In the genomic region with DNA sequence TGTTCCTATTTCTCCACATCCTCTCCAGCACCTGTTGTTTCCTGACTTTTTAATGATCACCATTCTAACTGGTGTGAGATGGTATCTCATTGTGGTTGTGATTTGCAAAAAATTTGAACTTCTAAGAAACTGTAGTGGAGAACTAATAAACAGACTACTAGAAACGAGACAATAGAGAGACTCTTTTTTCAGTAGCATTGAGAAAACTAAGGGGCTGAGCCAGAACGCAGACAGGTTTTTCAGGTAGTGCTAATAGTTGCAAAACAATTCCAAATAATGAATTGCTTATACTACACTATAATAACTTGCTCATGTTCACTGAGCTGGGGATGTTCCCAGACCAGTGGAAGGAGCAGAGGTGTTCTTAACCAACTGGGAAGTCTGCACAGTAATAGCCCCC, we compare ENCODE assay signal across 21 cellular contexts.
DNase-seq lines count a peak whose midpoint lies in the region; ATAC-seq and FAIRE-seq lines count a peak whose summit lies in the region.
"Had no signal": no experiment of that assay in that cellular context is flagged by ENCODE, and none has a peak within 500 bp of the region (broad histone marks: within the 10 kb centered on the region; RNA-seq: fewer than 3 reads in every experiment).

No MANE protein-coding gene starts in this region.

- H3K27me3 Mint-ChIP-seq in activated naive CD8-positive, alpha-beta T cell: no peaks in the 10 kb centered on the region
- no peaks in the 10 kb centered on the region for H3K27me3 Mint-ChIP-seq in activated naive CD8-positive, alpha-beta T cell treated with anti-CD3 and anti-CD28 coated beads, Interleukin-2, amount 50 U/mL, for 24 hours
- no peaks in the 10 kb centered on the region for H3K27me3 Mint-ChIP-seq in T-cell
- no peaks in the 10 kb centered on the region for H3K27me3 Mint-ChIP-seq in stimulated activated memory B cell treated with anti-CD40 and anti-IgM and Interleukin-4, amounts not matched to agents 10 μg/mL and 1 μg/mL and 100 μg/mL, for 72 hours

- CTCF ChIA-PET in T-cell (lab: Charles Lee): no interaction called here

- POLR2A ChIA-PET in T-cell (lab: Charles Lee): no interaction called here

- no peak overlapping the region for H3K4me3 Mint-ChIP-seq in activated naive CD8-positive, alpha-beta T cell
- no peak overlapping the region for H3K4me3 Mint-ChIP-seq in activated naive CD8-positive, alpha-beta T cell treated with anti-CD3 and anti-CD28 coated beads, Interleukin-2, amount 50 U/mL, for 24 hours
- no peak overlapping the region for H3K4me3 Mint-ChIP-seq in T-cell
- H3K4me3 Mint-ChIP-seq in stimulated activated memory B cell treated with anti-CD40 and anti-IgM and Interleukin-4, amounts not matched to agents 10 μg/mL and 1 μg/mL and 100 μg/mL, for 72 hours: no peak overlapping the region

- peak overlapping the region; percentile 83 for H3K27ac Mint-ChIP-seq in activated naive CD8-positive, alpha-beta T cell
- no peak overlapping the region for H3K27ac Mint-ChIP-seq in activated naive CD8-positive, alpha-beta T cell treated with anti-CD3 and anti-CD28 coated beads, Interleukin-2, amount 50 U/mL, for 24 hours
- peak overlapping the region; percentile 48 to 67 for H3K27ac Mint-ChIP-seq in T-cell
- H3K27ac Mint-ChIP-seq in stimulated activated memory B cell treated with anti-CD40 and anti-IgM and Interleukin-4, amounts not matched to agents 10 μg/mL and 1 μg/mL and 100 μg/mL, for 72 hours: no peak overlapping the region

- H3K36me3 Mint-ChIP-seq in activated naive CD8-positive, alpha-beta T cell: peaks cover 2% of the 10 kb centered on the region
- no peaks in the 10 kb centered on the region for H3K36me3 Mint-ChIP-seq in activated naive CD8-positive, alpha-beta T cell treated with anti-CD3 and anti-CD28 coated beads, Interleukin-2, amount 50 U/mL, for 24 hours (ENCODE audit: low read depth)
- no peaks in the 10 kb centered on the region for H3K36me3 Mint-ChIP-seq in T-cell
- H3K36me3 Mint-ChIP-seq in stimulated activated memory B cell treated with anti-CD40 and anti-IgM and Interleukin-4, amounts not matched to agents 10 μg/mL and 1 μg/mL and 100 μg/mL, for 72 hours: no peaks in the 10 kb centered on the region

- H3K4me1 Mint-ChIP-seq in activated naive CD8-positive, alpha-beta T cell (ENCODE audit: low read depth): peaks cover 78% of the 10 kb centered on the region
- H3K4me1 Mint-ChIP-seq in activated naive CD8-positive, alpha-beta T cell treated with anti-CD3 and anti-CD28 coated beads, Interleukin-2, amount 50 U/mL, for 24 hours: peaks cover 74% of the 10 kb centered on the region
- H3K4me1 Mint-ChIP-seq in T-cell: peaks cover 68 to 77% (median 75%) of the 10 kb centered on the region in 3 donors
- peaks cover 31% of the 10 kb centered on the region for H3K4me1 Mint-ChIP-seq in stimulated activated memory B cell treated with anti-CD40 and anti-IgM and Interleukin-4, amounts not matched to agents 10 μg/mL and 1 μg/mL and 100 μg/mL, for 72 hours

- no peaks in the 10 kb centered on the region for H3K9me3 Mint-ChIP-seq in activated naive CD8-positive, alpha-beta T cell (ENCODE audit: low read depth)
- H3K9me3 Mint-ChIP-seq in activated naive CD8-positive, alpha-beta T cell treated with anti-CD3 and anti-CD28 coated beads, Interleukin-2, amount 50 U/mL, for 24 hours: no peaks in the 10 kb centered on the region
- no peaks in the 10 kb centered on the region for H3K9me3 Mint-ChIP-seq in T-cell
- H3K9me3 Mint-ChIP-seq in stimulated activated memory B cell treated with anti-CD40 and anti-IgM and Interleukin-4, amounts not matched to agents 10 μg/mL and 1 μg/mL and 100 μg/mL, for 72 hours: no peaks in the 10 kb centered on the region

- ATAC-seq in activated naive CD8-positive, alpha-beta T cell treated with anti-CD3 and anti-CD28 coated beads, Interleukin-2, amount 50 U/mL, for 24 hours: no peak
- ATAC-seq in T-cell (replicated peaks in 1 of 4): no peak
- ATAC-seq in esophagus mucosa: peak; percentile 93
- no peak for ATAC-seq in stimulated activated memory B cell treated with anti-CD40 and anti-IgM and Interleukin-4, amounts not matched to agents 10 μg/mL and 1 μg/mL and 100 μg/mL, for 72 hours
- ATAC-seq in HG02763 (IDR thresholded peaks at IDR 0.05; ENCODE audit: unreplicated experiment): no peak

- DNase-seq in activated naive CD8-positive, alpha-beta T cell treated with anti-CD3 and anti-CD28 coated beads, Interleukin-2, amount 50 U/mL, for 24 hours: no peak
- DNase-seq in T-cell (no peak), GM19239 (ENCODE audit: insufficient read length, low spot score) (no peak)
- DNase-seq: 8988T; C1 segment of cervical spinal cord; DMS79; KBM-7; NCI-H1694; NCI-H2081; NCI-H2171; NCI-H345; NCI-H524; NCI-H774; NK-92 treated with Interleukin-12 subunit alpha and Interleukin-12 subunit beta, amount 100 ng/mL, for 24 hours; Peyer's patch; SJCRH30 had no signal

- no peak for FAIRE-seq in GM19239 (lab: Jason Lieb, UNC)
- FAIRE-seq: H54 had no signal

Comparison
In these comparisons a context has a peak if more than half of its experiments do, and no peak if none do; other contexts are left out.
1. H3K27ac Mint-ChIP-seq: peak in activated naive CD8-positive, alpha-beta T cell (single experiment) and T-cell (2 of 2); none in activated naive CD8-positive, alpha-beta T cell treated with anti-CD3 and anti-CD28 coated beads, Interleukin-2, amount 50 U/mL, for 24 hours (single experiment) and stimulated activated memory B cell treated with anti-CD40 and anti-IgM and Interleukin-4, amounts not matched to agents 10 μg/mL and 1 μg/mL and 100 μg/mL, for 72 hours (single experiment).